In the genomic region with DNA sequence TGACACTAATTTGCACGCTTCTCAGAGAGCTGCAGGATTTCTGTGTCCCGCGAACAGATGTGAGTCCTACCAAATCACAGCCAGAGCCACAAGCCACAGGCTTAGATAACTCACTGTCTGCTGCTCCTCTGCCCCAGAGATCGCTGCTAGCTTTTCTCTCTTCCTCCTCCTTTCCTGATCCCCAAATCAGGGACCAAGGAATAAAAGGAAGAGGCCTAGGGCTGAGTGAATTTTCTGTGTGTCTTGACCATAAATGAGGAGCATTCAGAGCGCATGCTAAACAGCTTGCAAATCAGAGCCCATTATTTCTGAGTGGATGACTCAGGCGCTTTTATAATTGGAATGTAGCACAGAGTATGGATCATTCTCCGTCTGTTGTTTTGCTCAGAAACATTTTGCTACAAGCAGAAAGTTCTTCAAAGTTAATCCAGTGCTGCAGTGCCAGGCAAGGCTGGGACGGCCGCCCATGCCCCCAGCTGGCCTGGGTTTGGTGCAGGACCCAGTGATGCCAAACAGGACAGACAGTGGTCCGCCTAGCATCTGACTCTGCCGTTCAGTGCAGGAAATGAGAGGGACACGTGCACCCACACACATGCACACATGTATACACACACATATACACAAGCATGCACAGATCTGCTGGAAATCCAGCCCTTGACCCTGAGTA, we compare ENCODE assay signal across 2 cellular contexts.
TF ChIP-seq lines count a peak whose summit lies in the region.

No MANE protein-coding gene starts in this region.

TF ChIP-seq in SK-N-SH treated with all-trans-retinoic acid at 6 μM for 48 hours, 23 proteins besides CTCF, POLR2A, EP300 and RAD21 (continued from another document):
- TF ChIP-seq, protein P1, sequence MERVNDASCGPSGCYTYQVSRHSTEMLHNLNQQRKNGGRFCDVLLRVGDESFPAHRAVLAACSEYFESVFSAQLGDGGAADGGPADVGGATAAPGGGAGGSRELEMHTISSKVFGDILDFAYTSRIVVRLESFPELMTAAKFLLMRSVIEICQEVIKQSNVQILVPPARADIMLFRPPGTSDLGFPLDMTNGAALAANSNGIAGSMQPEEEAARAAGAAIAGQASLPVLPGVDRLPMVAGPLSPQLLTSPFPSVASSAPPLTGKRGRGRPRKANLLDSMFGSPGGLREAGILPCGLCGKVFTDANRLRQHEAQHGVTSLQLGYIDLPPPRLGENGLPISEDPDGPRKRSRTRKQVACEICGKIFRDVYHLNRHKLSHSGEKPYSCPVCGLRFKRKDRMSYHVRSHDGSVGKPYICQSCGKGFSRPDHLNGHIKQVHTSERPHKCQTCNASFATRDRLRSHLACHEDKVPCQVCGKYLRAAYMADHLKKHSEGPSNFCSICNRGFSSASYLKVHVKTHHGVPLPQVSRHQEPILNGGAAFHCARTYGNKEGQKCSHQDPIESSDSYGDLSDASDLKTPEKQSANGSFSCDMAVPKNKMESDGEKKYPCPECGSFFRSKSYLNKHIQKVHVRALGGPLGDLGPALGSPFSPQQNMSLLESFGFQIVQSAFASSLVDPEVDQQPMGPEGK (CRISPR knock-in tag; IDR thresholded peaks at IDR 0.05; ENCODE audit: borderline replicate concordance), result no peak

TF ChIP-seq in SK-N-SH, 30 proteins besides CTCF, POLR2A, EP300 and RAD21 (continued from another document):
- TF ChIP-seq USF1 (IDR thresholded peaks at IDR 0.05; ENCODE audit: borderline replicate concordance, low read depth), result no peak
- TF ChIP-seq JUND (IDR thresholded peaks at IDR 0.05), result no peak
- no peak for TF ChIP-seq TCF12 (IDR thresholded peaks at IDR 0.05)
- TF ChIP-seq, protein P2, sequence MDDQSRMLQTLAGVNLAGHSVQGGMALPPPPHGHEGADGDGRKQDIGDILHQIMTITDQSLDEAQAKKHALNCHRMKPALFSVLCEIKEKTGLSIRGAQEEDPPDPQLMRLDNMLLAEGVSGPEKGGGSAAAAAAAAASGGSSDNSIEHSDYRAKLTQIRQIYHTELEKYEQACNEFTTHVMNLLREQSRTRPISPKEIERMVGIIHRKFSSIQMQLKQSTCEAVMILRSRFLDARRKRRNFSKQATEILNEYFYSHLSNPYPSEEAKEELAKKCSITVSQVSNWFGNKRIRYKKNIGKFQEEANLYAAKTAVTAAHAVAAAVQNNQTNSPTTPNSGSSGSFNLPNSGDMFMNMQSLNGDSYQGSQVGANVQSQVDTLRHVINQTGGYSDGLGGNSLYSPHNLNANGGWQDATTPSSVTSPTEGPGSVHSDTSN (IDR thresholded peaks at IDR 0.05), result no peak
- no peak for TF ChIP-seq CHD2 (IDR thresholded peaks at IDR 0.05; ENCODE audit: low read length, partially characterized antibody)
- no peak for TF ChIP-seq ELF1 (IDR thresholded peaks at IDR 0.05)
- TF ChIP-seq SMC3 (IDR thresholded peaks at IDR 0.05; ENCODE audit: low read depth, low read length), result no peak
